11 cellular contexts compared by ENCODE assay signal in the genomic region with DNA sequence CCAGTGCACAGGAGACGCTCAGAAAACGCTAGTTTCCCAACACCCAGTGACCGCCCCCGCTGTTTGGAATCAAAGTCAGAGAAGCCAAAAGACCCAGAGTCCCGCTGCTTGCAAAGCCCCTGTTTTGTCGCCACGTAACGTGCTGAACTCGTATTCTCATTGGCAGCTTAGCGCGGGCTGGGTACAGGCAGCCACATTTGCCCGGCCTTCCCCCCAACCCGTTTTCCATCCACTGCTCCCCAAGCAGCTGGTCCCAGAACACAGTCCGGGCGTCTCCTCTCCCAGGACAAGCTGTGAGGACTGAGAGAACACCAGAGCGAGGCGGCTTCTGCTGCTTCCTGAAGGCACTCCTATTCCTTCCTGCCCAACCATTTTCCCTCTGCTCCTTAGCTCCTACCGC. TPM values are rescaled to one million over a fixed set of nuclear protein-coding genes. Genes with fewer than 3 reads are reported as not detected.
"Had no signal": no experiment of that assay in that cellular context is flagged by ENCODE, and none has a peak within 500 bp of the region (broad histone marks: within the 10 kb centered on the region; RNA-seq: fewer than 3 reads in every experiment).

No MANE protein-coding gene starts in this region.

- H3K27me3 ChIP-seq: ascending aorta, hepatocyte had no signal

- H3K27ac Mint-ChIP-seq: activated naive CD4-positive, alpha-beta T cell treated with anti-CD3 and anti-CD28 coated beads for 36 hours; activated T-helper 17 cell treated with anti-CD3 and anti-CD28 coated beads, Interleukin-2, amount 50 U/mL, for 72 hours; nephron had no signal

- H2AFZ ChIP-seq: hepatocyte had no signal

- H3K4me1 ChIP-seq: ascending aorta, psoas muscle, stomach had no signal

- H3K27ac ChIP-seq: ascending aorta, hepatocyte, psoas muscle, stomach had no signal

- H3K36me3 ChIP-seq: ascending aorta, stomach had no signal

- H3K4me2 ChIP-seq: hepatocyte had no signal

- H3K9me3 ChIP-seq: ascending aorta, psoas muscle, stomach had no signal

- ATAC-seq: activated T-helper 17 cell treated with anti-CD3 and anti-CD28 coated beads, Interleukin-2, amount 50 U/mL, for 72 hours; psoas muscle had no signal

- H3K9me3 Mint-ChIP-seq: activated naive CD4-positive, alpha-beta T cell treated with anti-CD3 and anti-CD28 coated beads for 36 hours; activated T-helper 17 cell treated with anti-CD3 and anti-CD28 coated beads, Interleukin-2, amount 50 U/mL, for 72 hours had no signal

- H3K4me1 Mint-ChIP-seq: activated T-helper 17 cell treated with anti-CD3 and anti-CD28 coated beads, Interleukin-2, amount 50 U/mL, for 72 hours; nephron had no signal

- H3K79me2 ChIP-seq: hepatocyte had no signal

- DNase-seq: activated CD4-positive, CD25-positive, alpha-beta regulatory T cell treated with anti-CD3 and anti-CD28 coated beads, Interleukin-2, amount 50 U/mL, for 72 hours; activated naive CD4-positive, alpha-beta T cell treated with anti-CD3 and anti-CD28 coated beads for 36 hours; psoas muscle; stimulated activated CD4-positive, alpha-beta T cell treated with anti-CD3 and anti-CD28 coated beads, Interleukin-1b, Interleukin-23, amount 100 ng/mL, for 48 hours; stomach had no signal

- H3K4me3 ChIP-seq: hepatocyte, psoas muscle, stomach had no signal

- H3K4me3 Mint-ChIP-seq: activated naive CD4-positive, alpha-beta T cell treated with anti-CD3 and anti-CD28 coated beads for 36 hours; activated T-helper 17 cell treated with anti-CD3 and anti-CD28 coated beads, Interleukin-2, amount 50 U/mL, for 72 hours; nephron had no signal

RNA-seq across cellular contexts. Expression of a gene that starts 54.8 kb away (rescaled TPM):
- total RNA-seq: activated naive CD4-positive, alpha-beta T cell treated with anti-CD3 and anti-CD28 coated beads for 36 hours; activated T-helper 17 cell treated with anti-CD3 and anti-CD28 coated beads, Interleukin-2, amount 50 U/mL, for 72 hours; ascending aorta; mesenteric fat pad; psoas muscle had no signal
- polyA plus RNA-seq: liver had no signal
